ENCODE assay signal across 23 cellular contexts in the genomic region with DNA sequence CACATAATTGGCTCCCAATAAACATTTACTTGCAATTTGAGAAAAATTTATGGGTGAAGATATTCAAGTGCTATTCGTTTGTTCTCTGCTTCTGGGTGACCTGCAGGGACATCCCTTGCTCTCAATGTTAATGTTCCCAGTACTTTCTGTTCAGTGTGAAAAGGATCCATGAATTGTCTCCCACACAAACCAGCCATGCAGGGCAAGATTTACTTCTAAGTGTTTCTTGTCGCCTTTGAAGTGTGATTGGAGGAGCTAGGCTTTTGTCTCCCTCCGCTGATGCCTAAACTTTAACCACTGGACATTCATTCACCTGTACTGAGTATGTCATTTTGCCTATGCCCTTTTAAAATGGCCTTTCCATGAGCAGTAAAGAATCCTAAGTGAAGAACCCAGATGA.
DNase-seq lines count a peak whose midpoint lies in the region; ATAC-seq, FAIRE-seq and TF ChIP-seq lines count a peak whose summit lies in the region.
"Had no signal": no experiment of that assay in that cellular context is flagged by ENCODE, and none has a peak within 500 bp of the region (broad histone marks: within the 10 kb centered on the region; RNA-seq: fewer than 3 reads in every experiment).

No MANE protein-coding gene starts in this region.

- H3K4me1 Mint-ChIP-seq in nephron progenitor cell (peaks cover 57% of the 10 kb centered on the region), immature natural killer cell (peaks cover 5 to 8% of the 10 kb centered on the region in 2 donors)

- TF ChIP-seq CTCF in H1 (IDR thresholded peaks at IDR 0.05; ENCODE audit: control extremely low read depth in 1 of 3, insufficient read depth in 1 of 3, low read depth in 1 of 3, low read length in 3 of 3) (no peak), nephron progenitor cell (IDR thresholded peaks at IDR 0.05) (no peak)

- no peaks in the 10 kb centered on the region for H4K20me1 ChIP-seq in H1 (replicated peaks in 1 of 2; ENCODE audit: control insufficient read depth in 1 of 2, insufficient read depth in 2 of 2, low read length in 2 of 2)
- H4K20me1 ChIP-seq: BLaER1 had no signal

- no peaks in the 10 kb centered on the region; the same call in 1 of the 2 replicates for H3K79me1 ChIP-seq in H1 (ENCODE audit: low read depth, low read length)

- no peaks in the 10 kb centered on the region for H3K9me3 Mint-ChIP-seq in nephron progenitor cell
- no peaks in the 10 kb centered on the region for H3K9me3 Mint-ChIP-seq in immature natural killer cell
- H3K9me3 Mint-ChIP-seq: CD4-positive, CD25-positive, alpha-beta regulatory T cell; CD8-positive, alpha-beta T cell had no signal

- H2AFZ ChIP-seq in H1 (ENCODE audit: low read length), result no peak overlapping the region
- H2AFZ ChIP-seq: GM23248 had no signal

- TF ChIP-seq POLR2A in H1 (IDR thresholded peaks at IDR 0.05; ENCODE audit: control extremely low read depth in 1 of 2, low read depth in 2 of 2, low read length in 2 of 2), result no peak

- H2BK20ac ChIP-seq in H1 (ENCODE audit: low read length), result no peak overlapping the region

- 91% methylated on average over 3 of the region's 3 CpGs; no CpG with 5 or more reads in 1 of the 2 experiments for WGBS in H1 (ENCODE audit: extremely low coverage in 1 of 2, insufficient coverage in 1 of 2, insufficient read length in 1 of 2, insufficient replicate concordance in 2 of 2, low coverage in 1 of 2, low lambda C conversion rate in 2 of 2, missing lambda C conversion rate in 1 of 2), 2 experiments

- no peak overlapping the region for H2BK12ac ChIP-seq in H1 (ENCODE audit: low read depth, low read length)

- TF ChIP-seq EP300 in H1 (IDR thresholded peaks at IDR 0.05; ENCODE audit: borderline replicate concordance in 1 of 2, low read depth in 2 of 2, low read length in 2 of 2), result no peak

- no peak overlapping the region for H3K27ac ChIP-seq in H1 (ENCODE audit: low read depth, low read length)
- H3K27ac ChIP-seq: 22Rv1, BLaER1, C4-2B, GM23248 had no signal

- peak overlapping the region; percentile 93 for H3K27ac Mint-ChIP-seq in nephron progenitor cell
- no peak overlapping the region for H3K27ac Mint-ChIP-seq in immature natural killer cell
- H3K27ac Mint-ChIP-seq: B cell; CD8-positive, alpha-beta T cell had no signal

- H3K4me3 ChIP-seq in H1 (ENCODE audit: extremely low read depth in 1 of 4, insufficient read depth in 2 of 4, low read depth in 3 of 4, low read length in 4 of 4), result no peak overlapping the region
- H3K4me3 ChIP-seq: BLaER1, GM12878, GM23248 had no signal

- no peak overlapping the region for H3K18ac ChIP-seq in H1 (ENCODE audit: extremely low read depth, low read length)

- no peak overlapping the region for H2AK5ac ChIP-seq in H1 (ENCODE audit: low read depth, low read length)

- CTCF ChIA-PET in H1 (lab: Charles Lee; ENCODE audit: partially characterized antibody), result interaction anchor here (1.0 to 4.1 kb wide), 5 partner anchors 14 to 216 kb away, joined by 3 to 18 read pairs (median 5); no protein-coding TSS in a partner anchor

- no peak overlapping the region for H3K56ac ChIP-seq in H1 (replicated peaks; ENCODE audit: insufficient read length, low read depth, low read length)

- H3K4me1 ChIP-seq in H1 (replicated peaks in 1 of 4; ENCODE audit: control insufficient read depth in 3 of 4, insufficient read depth in 4 of 4, low read length in 3 of 4), result peaks cover 0 to 4% (median 0%) of the 10 kb centered on the region in 4 experiments; a peak in 2 of 7 replicates
- H3K4me1 ChIP-seq: Caco-2 had no signal

- FAIRE-seq in H1 (lab: Jason Lieb, UNC), result no peak
- FAIRE-seq: A204.1, D721Med, GM12878, H54 had no signal

- H3K36me3 Mint-ChIP-seq in nephron progenitor cell (ENCODE audit: low read depth), result no peaks in the 10 kb centered on the region
- H3K36me3 Mint-ChIP-seq in immature natural killer cell, result no peaks in the 10 kb centered on the region
- H3K36me3 Mint-ChIP-seq: CD4-positive, CD25-positive, alpha-beta regulatory T cell; CD8-positive, alpha-beta T cell had no signal

- H2BK120ac ChIP-seq in H1 (replicated peaks; ENCODE audit: low read depth, low read length), result no peak overlapping the region

- no peak for TF ChIP-seq RAD21 in H1 (IDR thresholded peaks at IDR 0.05 in 1 of 2, conservative IDR thresholded peaks at IDR 0.05 in 1 of 2; ENCODE audit: low read depth in 2 of 2, low read length in 2 of 2)

- ATAC-seq in HG02884 (IDR thresholded peaks at IDR 0.05; ENCODE audit: unreplicated experiment), result no peak
- ATAC-seq: CD8-positive, alpha-beta T cell; GM12878 had no signal

- no peak overlapping the region for H3K4me2 ChIP-seq in H1 (ENCODE audit: insufficient read depth in 1 of 2, low read depth in 2 of 2, low read length in 2 of 2)
- H3K4me2 ChIP-seq: BLaER1 had no signal

- DNase-seq in D341Med (ENCODE audit: low spot score), result peak; percentile 2
- no peak for DNase-seq in H1 (ENCODE audit: low read depth in 1 of 2, low spot score in 2 of 2)
- DNase-seq in nephron progenitor cell, result no peak
- no peak for DNase-seq in immature natural killer cell
- DNase-seq in stimulated activated CD4-positive, alpha-beta T cell treated with anti-CD3 and anti-CD28 coated beads, Interleukin-12 subunit alpha, Interleukin-12 subunit beta, amount 100 ng/mL, for 4 hours, result no peak
- DNase-seq: Caco-2; CD4-positive, CD25-positive, alpha-beta regulatory T cell; CD8-positive, alpha-beta T cell; DMS 273 treated with DMSO at 0.1 percent for 48 hours; DMS79; EL; GDM1; GM23248; HCEC 1CT had no signal

- H3K36me3 ChIP-seq in H1 (ENCODE audit: control insufficient read depth in 2 of 4, insufficient read depth in 4 of 4, low read length in 3 of 4), result no peaks in the 10 kb centered on the region
- H3K36me3 ChIP-seq: BLaER1 had no signal

- no peak overlapping the region for H4K8ac ChIP-seq in H1 (ENCODE audit: extremely low read depth, insufficient read depth, low read length)

- H3K14ac ChIP-seq in H1 (ENCODE audit: insufficient read length), result no peak overlapping the region

- H3K9me3 ChIP-seq in H1 (ENCODE audit: insufficient read depth in 2 of 2, low read depth in 1 of 2, low read length in 1 of 2), result no peaks in the 10 kb centered on the region
- H3K9me3 ChIP-seq: BLaER1, Caco-2 had no signal

- H3K23ac ChIP-seq in H1 (ENCODE audit: insufficient read length), result no peak overlapping the region

- H2BK15ac ChIP-seq in H1 (ENCODE audit: low read length), result peak overlapping the region; percentile 4; the same call in 1 of the 2 replicates

- no peak overlapping the region for H2BK5ac ChIP-seq in H1 (ENCODE audit: low read depth, low read length)

- H3K79me2 ChIP-seq in H1 (ENCODE audit: control insufficient read depth in 1 of 2, insufficient read depth in 2 of 2, low read length in 2 of 2), result no peaks in the 10 kb centered on the region

- H3K23me2 ChIP-seq in H1 (ENCODE audit: low read depth, low read length), result no peaks in the 10 kb centered on the region

- H3K27me3 ChIP-seq in H1 (replicated peaks in 1 of 4; ENCODE audit: control insufficient read depth in 3 of 4, extremely low read depth in 1 of 4, insufficient read depth in 3 of 4, low read length in 3 of 4), result no peaks in the 10 kb centered on the region
- H3K27me3 ChIP-seq: BLaER1 had no signal

- POLR2A ChIA-PET in H1 (lab: Charles Lee; ENCODE audit: partially characterized antibody), result interaction anchor here (0.9 to 1.3 kb wide), 3 partner anchors 10 to 22 kb away, joined by 3 to 5 read pairs (median 3); no protein-coding TSS in a partner anchor

- H3K27me3 Mint-ChIP-seq in nephron progenitor cell (ENCODE audit: low read depth, poor library complexity) (peaks cover 2% of the 10 kb centered on the region), immature natural killer cell (ENCODE audit: low read depth in 3 of 3) (peaks cover 5 to 15% (median 8%) of the 10 kb centered on the region in 3 donors)

- H3K4me3 Mint-ChIP-seq in nephron progenitor cell, result peak overlapping the region; percentile 23
- no peak overlapping the region for H3K4me3 Mint-ChIP-seq in immature natural killer cell
- H3K4me3 Mint-ChIP-seq: B cell; CD4-positive, CD25-positive, alpha-beta regulatory T cell; CD8-positive, alpha-beta T cell had no signal

- H4K91ac ChIP-seq in H1 (replicated peaks; ENCODE audit: insufficient read length, low read length), result no peak overlapping the region

- no peak overlapping the region for H4K5ac ChIP-seq in H1 (ENCODE audit: insufficient read length, low read depth, low read length)

- no peak overlapping the region for H3K4ac ChIP-seq in H1 (replicated peaks; ENCODE audit: insufficient read length, low read depth, low read length)

- H3K9ac ChIP-seq in H1 (replicated peaks in 1 of 4; ENCODE audit: extremely low read depth in 1 of 4, low read depth in 3 of 4, low read length in 3 of 4), result no peak overlapping the region
- H3K9ac ChIP-seq: BLaER1, GM23248 had no signal

TF ChIP-seq in H1, 55 proteins besides CTCF, POLR2A, EP300 and RAD21 (continues in another document):
- TF ChIP-seq USF2 (IDR thresholded peaks at IDR 0.05; ENCODE audit: low read length) (no peak), E2F6 (IDR thresholded peaks at IDR 0.05) (no peak), SIX5 (IDR thresholded peaks at IDR 0.05; ENCODE audit: low read depth, low read length) (no peak), BCL11A (IDR thresholded peaks at IDR 0.05; ENCODE audit: low read depth in 2 of 2, low read length in 2 of 2) (no peak), POLR2AphosphoS5 (IDR thresholded peaks at IDR 0.05; ENCODE audit: low read depth, low read length) (no peak), JUND (IDR thresholded peaks at IDR 0.05; ENCODE audit: low read length) (no peak), TAF1 (IDR thresholded peaks at IDR 0.05; ENCODE audit: low read depth, low read length) (no peak), BRCA1 (IDR thresholded peaks at IDR 0.05; ENCODE audit: low read depth, low read length) (no peak), GTF2F1 (IDR thresholded peaks at IDR 0.05; ENCODE audit: borderline replicate concordance, low read depth, low read length) (no peak)
- TF ChIP-seq, protein P1, sequence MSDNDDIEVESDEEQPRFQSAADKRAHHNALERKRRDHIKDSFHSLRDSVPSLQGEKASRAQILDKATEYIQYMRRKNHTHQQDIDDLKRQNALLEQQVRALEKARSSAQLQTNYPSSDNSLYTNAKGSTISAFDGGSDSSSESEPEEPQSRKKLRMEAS (IDR thresholded peaks at IDR 0.05), result no peak
